1 cellular context compared by ENCODE assay signal in genomic region chr18:45733535-45733934, GRCh38.
TF ChIP-seq lines count a peak whose summit lies in the region.

No MANE protein-coding gene starts in this region.

TF ChIP-seq in Ishikawa, 13 proteins besides CTCF, POLR2A, EP300 and RAD21 (continued from another document):
- TF ChIP-seq YY1 (IDR thresholded peaks at IDR 0.05; ENCODE audit: low read depth) (no peak), TAF1 (IDR thresholded peaks at IDR 0.05; ENCODE audit: low read depth) (no peak), MAX (IDR thresholded peaks at IDR 0.05) (no peak), TEAD4 (IDR thresholded peaks at IDR 0.05) (no peak), NFIC (IDR thresholded peaks at IDR 0.05) (no peak)
